In the genomic region with DNA sequence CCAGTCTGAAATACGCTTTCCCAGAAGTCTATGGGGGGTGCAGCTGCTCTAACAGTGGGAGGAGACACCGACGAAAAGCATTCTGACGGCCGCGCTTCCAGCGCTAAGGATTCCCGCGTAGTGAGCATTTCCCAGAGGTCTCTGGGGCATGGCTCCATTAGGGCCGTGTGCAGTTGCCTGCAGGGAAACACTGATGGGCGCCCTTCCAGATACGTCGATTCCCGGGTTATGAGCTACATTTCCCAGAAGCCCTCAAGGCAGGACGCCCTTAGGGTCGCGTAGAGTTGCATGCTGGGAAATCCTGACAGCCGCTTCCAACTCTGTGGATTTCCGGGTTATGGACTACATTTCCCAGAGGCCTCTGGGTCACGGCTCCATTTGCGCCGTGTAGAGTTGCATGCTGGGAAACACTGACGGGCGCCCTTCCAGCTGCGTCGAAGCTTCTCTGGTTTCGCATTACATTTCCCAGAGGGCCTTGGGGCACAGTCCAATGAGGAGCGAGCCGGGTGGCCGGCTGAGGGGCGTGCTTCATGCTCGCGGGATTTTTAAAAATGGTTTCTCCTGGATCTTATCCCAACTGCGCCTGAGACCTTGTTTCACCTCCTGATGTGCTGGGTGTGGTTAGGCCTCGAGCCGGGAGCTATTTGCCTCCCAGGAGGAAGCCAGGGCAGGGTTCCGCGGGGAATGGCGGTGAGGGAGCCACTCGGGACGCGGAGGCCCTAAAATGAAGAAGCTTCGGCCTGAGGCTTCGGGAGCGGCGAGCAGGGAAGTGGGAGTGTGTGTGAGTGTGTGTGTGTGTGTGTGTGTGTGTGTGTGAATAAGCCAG, we compare ENCODE assay signal across 8 cellular contexts. TPM values are rescaled to one million over a fixed set of nuclear protein-coding genes. Genes with fewer than 3 reads are reported as not detected.
A peak's percentile ranks its signal among the peaks of the same experiment; 100 is the strongest.
DNase-seq lines count a peak whose midpoint lies in the region; ATAC-seq and TF ChIP-seq lines count a peak whose summit lies in the region.

No MANE protein-coding gene starts in this region.

- H3K9me3 ChIP-seq in MG63 (peaks cover 29% of the 10 kb centered on the region), ovary (no peaks in the 10 kb centered on the region), thyroid gland (no peaks in the 10 kb centered on the region)

- TF ChIP-seq EP300 in ovary (IDR thresholded peaks at IDR 0.05) = peak; percentile 100

- H3K27me3 ChIP-seq in MG63 (no peaks in the 10 kb centered on the region), ovary (no peaks in the 10 kb centered on the region), thyroid gland (no peaks in the 10 kb centered on the region)

- H3K9me3 Mint-ChIP-seq in activated naive CD8-positive, alpha-beta T cell treated with anti-CD3 and anti-CD28 coated beads, Interleukin-2, amount 10 ng/mL, durations not matched to agents 7 days and 5 days = peaks cover 12% of the 10 kb centered on the region

- peaks cover 14% of the 10 kb centered on the region for H3K4me1 Mint-ChIP-seq in activated naive CD8-positive, alpha-beta T cell treated with anti-CD3 and anti-CD28 coated beads, Interleukin-2, amount 10 ng/mL, durations not matched to agents 7 days and 5 days

- peaks cover 25% of the 10 kb centered on the region for H3K36me3 Mint-ChIP-seq in activated naive CD8-positive, alpha-beta T cell treated with anti-CD3 and anti-CD28 coated beads, Interleukin-2, amount 10 ng/mL, durations not matched to agents 7 days and 5 days

- peaks cover 11% of the 10 kb centered on the region for H3K36me3 ChIP-seq in MG63
- no peaks in the 10 kb centered on the region for H3K36me3 ChIP-seq in ovary
- no peaks in the 10 kb centered on the region for H3K36me3 ChIP-seq in thyroid gland

- H3K4me3 ChIP-seq in MG63 (peak overlapping the region; percentile 78), ovary (peak overlapping the region; percentile 57), thyroid gland (replicated peaks in 1 of 3) (peak overlapping the region; percentile 11 to 60 (median 40))

- no peaks in the 10 kb centered on the region for H3K27me3 Mint-ChIP-seq in activated naive CD8-positive, alpha-beta T cell treated with anti-CD3 and anti-CD28 coated beads, Interleukin-2, amount 10 ng/mL, durations not matched to agents 7 days and 5 days

- H3K27ac ChIP-seq in ovary = peak overlapping the region; percentile 67 to 89
- peak overlapping the region; percentile 66 to 81 (median 73) for H3K27ac ChIP-seq in thyroid gland

- H3K27ac Mint-ChIP-seq in activated naive CD8-positive, alpha-beta T cell treated with anti-CD3 and anti-CD28 coated beads, Interleukin-2, amount 10 ng/mL, durations not matched to agents 7 days and 5 days = peak overlapping the region; percentile 93

- intact Hi-C loops in Right ventricle myocardium superior (cut with DNase I) (no loop called here), ovary (cut with DNase I) (no loop called here), thyroid gland (cut with DNase I) (no loop called here)

- ATAC-seq in activated naive CD8-positive, alpha-beta T cell treated with anti-CD3 and anti-CD28 coated beads, Interleukin-2, amount 10 ng/mL, durations not matched to agents 7 days and 5 days (ENCODE audit: low read depth) = peak; percentile 98
- ATAC-seq in Right ventricle myocardium superior (ENCODE audit: poor library complexity) = peak; percentile 98

- H3K4me3 Mint-ChIP-seq in activated naive CD8-positive, alpha-beta T cell treated with anti-CD3 and anti-CD28 coated beads, Interleukin-2, amount 10 ng/mL, durations not matched to agents 7 days and 5 days = peak overlapping the region; percentile 93

- no peak for TF ChIP-seq CTCF in ovary (IDR thresholded peaks at IDR 0.05)
- no peak for TF ChIP-seq CTCF in thyroid gland (IDR thresholded peaks at IDR 0.05)

- WGBS in ovary, 3 donors = 1 to 2% (median 1%) methylated on average over 46 of the region's 46 CpGs
- 1 to 4% methylated on average over 9 to 45 of the region's 46 CpGs for WGBS in thyroid gland, 2 donors

- DNase-seq in ELR (ENCODE audit: low read depth) (peak; percentile 97), H4 (ENCODE audit: low spot score) (peak; percentile 96), MG63 (peak; percentile 94), SKM-1 treated with dmso at 0.1 percent for 144 hours (lab: John Stamatoyannopoulos, UW; ENCODE audit: unreplicated experiment) (peak; percentile 76), Right ventricle myocardium superior (peak; percentile 97), ovary (peak; percentile 95 to 99 (median 98)), thyroid gland (peak; percentile 96 to 98)
- peak; percentile 78 for DNase-seq in activated naive CD8-positive, alpha-beta T cell treated with anti-CD3 and anti-CD28 coated beads, Interleukin-2, amount 10 ng/mL, durations not matched to agents 7 days and 5 days

- POLR2A ChIA-PET in activated naive CD8-positive, alpha-beta T cell treated with anti-CD3 and anti-CD28 coated beads, Interleukin-2, amount 10 ng/mL, durations not matched to agents 7 days and 5 days (lab: Charles Lee) = interaction anchor here (0.8 to 1.6 kb wide), 4 partner anchors 15 to 624 kb away, joined by 3 to 8 read pairs (median 4); a partner anchor contains a TSS

- H3K4me1 ChIP-seq in ovary (ENCODE audit: insufficient read depth) = peaks cover 6% of the 10 kb centered on the region
- H3K4me1 ChIP-seq in thyroid gland = peaks cover 7 to 11% of the 10 kb centered on the region in 2 donors

- TF ChIP-seq POLR2A in ovary (IDR thresholded peaks at IDR 0.05) (peak; percentile 29), thyroid gland (IDR thresholded peaks at IDR 0.05) (no peak)

RNA-seq across cellular contexts. Expression of a gene that starts 17.2 kb away (rescaled TPM):
- 4.0 and 6.6 TPM in 2 replicates for total RNA-seq in H4 (2014; rRNA removed; shearing (Covaris generic))
- 2.6 and 11.9 TPM in 2 replicates for total RNA-seq in MG63 (2014; rRNA removed; shearing (Covaris generic); ENCODE audit: low replicate concordance)
- total RNA-seq in activated naive CD8-positive, alpha-beta T cell treated with anti-CD3 and anti-CD28 coated beads, Interleukin-2, amount 10 ng/mL, durations not matched to agents 7 days and 5 days = 10 to 100 TPM; 27.5 to 29.8 TPM
- total RNA-seq in Right ventricle myocardium superior (8.5 TPM), ovary (100 to 1,000 TPM in 5 of 7 donors, 10 to 100 TPM in 2; 52.0 to 365 (median 150) TPM), thyroid gland (10 to 100 TPM; 31.0 to 52.5 (median 38.2) TPM)
- polyA plus RNA-seq in ovary = 10 to 100 TPM; 23.7 to 24.6 TPM

RNA-seq across cellular contexts. Expression of a gene that starts 53.2 kb away (rescaled TPM):
- 3.0 and 3.4 TPM in 2 replicates for total RNA-seq in H4 (2014; rRNA removed; shearing (Covaris generic))
- total RNA-seq in MG63 (2014; rRNA removed; shearing (Covaris generic); ENCODE audit: low replicate concordance) = not detected in 2 replicates
- 1 to 10 TPM; 6.1 to 8.5 TPM for total RNA-seq in activated naive CD8-positive, alpha-beta T cell treated with anti-CD3 and anti-CD28 coated beads, Interleukin-2, amount 10 ng/mL, durations not matched to agents 7 days and 5 days
- total RNA-seq in Right ventricle myocardium superior = 0.75 TPM
- 1 to 10 TPM; 2.0 to 6.0 (median 3.2) TPM for total RNA-seq in ovary
- 1 to 10 TPM; 1.9 to 2.1 TPM for polyA plus RNA-seq in ovary
- 1 to 10 TPM; 4.3 to 7.5 (median 5.4) TPM for total RNA-seq in thyroid gland

Comparison
In these comparisons a context has a peak if more than half of its experiments do, and no peak if none do; other contexts are left out.
1. Peak in every context shown above with its lines: DNase-seq, ATAC-seq, H3K4me3 ChIP-seq and H3K27ac ChIP-seq.